ENCODE assay signal across 2 cellular contexts in the genomic region with DNA sequence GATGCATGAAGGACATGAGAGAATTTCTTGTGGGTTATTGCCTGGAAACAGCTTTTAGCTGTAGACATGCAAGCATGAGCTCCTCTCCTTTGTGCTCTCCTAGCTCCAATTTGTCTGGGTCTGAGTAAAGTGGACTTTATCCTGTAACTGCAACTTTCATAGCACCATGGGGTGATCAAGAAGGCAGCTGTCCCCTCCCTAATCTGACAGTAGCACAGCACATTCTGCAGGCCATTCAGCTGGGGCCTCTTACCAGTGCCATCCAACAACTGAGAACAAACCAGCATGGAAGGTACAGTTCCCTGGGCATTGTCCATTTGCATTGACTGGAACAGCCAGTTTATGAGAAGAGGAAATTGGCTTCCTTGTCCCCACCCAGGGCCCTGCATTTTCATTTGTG.
TF ChIP-seq lines count a peak whose summit lies in the region.

No MANE protein-coding gene starts in this region.

TF ChIP-seq in HepG2, 621 proteins besides CTCF, POLR2A, EP300 and RAD21:
- TF ChIP-seq, protein P1, sequence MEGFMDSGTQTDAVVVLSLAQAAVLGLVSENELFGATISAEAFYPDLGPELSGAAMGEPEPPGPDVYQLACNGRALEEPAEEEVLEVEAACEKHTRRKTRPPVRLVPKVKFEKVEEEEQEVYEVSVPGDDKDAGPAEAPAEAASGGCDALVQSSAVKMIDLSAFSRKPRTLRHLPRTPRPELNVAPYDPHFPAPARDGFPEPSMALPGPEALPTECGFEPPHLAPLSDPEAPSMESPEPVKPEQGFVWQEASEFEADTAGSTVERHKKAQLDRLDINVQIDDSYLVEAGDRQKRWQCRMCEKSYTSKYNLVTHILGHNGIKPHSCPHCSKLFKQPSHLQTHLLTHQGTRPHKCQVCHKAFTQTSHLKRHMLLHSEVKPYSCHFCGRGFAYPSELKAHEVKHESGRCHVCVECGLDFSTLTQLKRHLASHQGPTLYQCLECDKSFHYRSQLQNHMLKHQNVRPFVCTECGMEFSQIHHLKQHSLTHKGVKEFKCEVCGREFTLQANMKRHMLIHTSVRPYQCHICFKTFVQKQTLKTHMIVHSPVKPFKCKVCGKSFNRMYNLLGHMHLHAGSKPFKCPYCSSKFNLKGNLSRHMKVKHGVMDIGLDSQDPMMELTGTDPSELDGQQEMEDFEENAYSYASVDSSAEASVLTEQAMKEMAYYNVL (CRISPR knock-in tag; IDR thresholded peaks at IDR 0.05; ENCODE audit: borderline replicate concordance) = no peak
- TF ChIP-seq HNF4A (CRISPR knock-in tag; IDR thresholded peaks at IDR 0.05) (peak; percentile 34), ZNF644 (CRISPR knock-in tag; IDR thresholded peaks at IDR 0.05; ENCODE audit: low read depth) (0 out of 2 replicates have a peak, but pooled peaks have one; percentile 11), ZNF543 (CRISPR knock-in tag; IDR thresholded peaks at IDR 0.05) (no peak)

TF ChIP-seq in K562, 482 proteins besides CTCF, POLR2A, EP300 and RAD21:
- TF ChIP-seq LEF1 (IDR thresholded peaks at IDR 0.05) (no peak), FIP1L1 (IDR thresholded peaks at IDR 0.05; ENCODE audit: low read depth, low read length, poor library complexity, severe bottlenecking) (no peak), TCF3 (CRISPR knock-in tag; IDR thresholded peaks at IDR 0.05) (no peak), ZNF140 (CRISPR knock-in tag; IDR thresholded peaks at IDR 0.05) (no peak), ZNF354B (CRISPR knock-in tag; IDR thresholded peaks at IDR 0.05) (no peak), HDAC1 (IDR thresholded peaks at IDR 0.05) (no peak), YY1 (IDR thresholded peaks at IDR 0.05; ENCODE audit: borderline replicate concordance in 1 of 3, control insufficient read depth in 1 of 3, extremely low read depth in 1 of 3, insufficient read depth in 3 of 3, insufficient read length in 1 of 3, insufficient replicate concordance in 2 of 3, low read depth in 1 of 3, low read length in 2 of 3) (no peak), ZZZ3 (IDR thresholded peaks at IDR 0.05) (no peak)
- TF ChIP-seq, protein P2, sequence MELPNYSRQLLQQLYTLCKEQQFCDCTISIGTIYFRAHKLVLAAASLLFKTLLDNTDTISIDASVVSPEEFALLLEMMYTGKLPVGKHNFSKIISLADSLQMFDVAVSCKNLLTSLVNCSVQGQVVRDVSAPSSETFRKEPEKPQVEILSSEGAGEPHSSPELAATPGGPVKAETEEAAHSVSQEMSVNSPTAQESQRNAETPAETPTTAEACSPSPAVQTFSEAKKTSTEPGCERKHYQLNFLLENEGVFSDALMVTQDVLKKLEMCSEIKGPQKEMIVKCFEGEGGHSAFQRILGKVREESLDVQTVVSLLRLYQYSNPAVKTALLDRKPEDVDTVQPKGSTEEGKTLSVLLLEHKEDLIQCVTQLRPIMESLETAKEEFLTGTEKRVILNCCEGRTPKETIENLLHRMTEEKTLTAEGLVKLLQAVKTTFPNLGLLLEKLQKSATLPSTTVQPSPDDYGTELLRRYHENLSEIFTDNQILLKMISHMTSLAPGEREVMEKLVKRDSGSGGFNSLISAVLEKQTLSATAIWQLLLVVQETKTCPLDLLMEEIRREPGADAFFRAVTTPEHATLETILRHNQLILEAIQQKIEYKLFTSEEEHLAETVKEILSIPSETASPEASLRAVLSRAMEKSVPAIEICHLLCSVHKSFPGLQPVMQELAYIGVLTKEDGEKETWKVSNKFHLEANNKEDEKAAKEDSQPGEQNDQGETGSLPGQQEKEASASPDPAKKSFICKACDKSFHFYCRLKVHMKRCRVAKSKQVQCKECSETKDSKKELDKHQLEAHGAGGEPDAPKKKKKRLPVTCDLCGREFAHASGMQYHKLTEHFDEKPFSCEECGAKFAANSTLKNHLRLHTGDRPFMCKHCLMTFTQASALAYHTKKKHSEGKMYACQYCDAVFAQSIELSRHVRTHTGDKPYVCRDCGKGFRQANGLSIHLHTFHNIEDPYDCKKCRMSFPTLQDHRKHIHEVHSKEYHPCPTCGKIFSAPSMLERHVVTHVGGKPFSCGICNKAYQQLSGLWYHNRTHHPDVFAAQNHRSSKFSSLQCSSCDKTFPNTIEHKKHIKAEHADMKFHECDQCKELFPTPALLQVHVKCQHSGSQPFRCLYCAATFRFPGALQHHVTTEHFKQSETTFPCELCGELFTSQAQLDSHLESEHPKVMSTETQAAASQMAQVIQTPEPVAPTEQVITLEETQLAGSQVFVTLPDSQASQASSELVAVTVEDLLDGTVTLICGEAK (IDR thresholded peaks at IDR 0.05) = no peak
- TF ChIP-seq, protein P2 (CRISPR knock-in tag; IDR thresholded peaks at IDR 0.05) = no peak
